11 cellular contexts compared by ENCODE assay signal in the genomic region with DNA sequence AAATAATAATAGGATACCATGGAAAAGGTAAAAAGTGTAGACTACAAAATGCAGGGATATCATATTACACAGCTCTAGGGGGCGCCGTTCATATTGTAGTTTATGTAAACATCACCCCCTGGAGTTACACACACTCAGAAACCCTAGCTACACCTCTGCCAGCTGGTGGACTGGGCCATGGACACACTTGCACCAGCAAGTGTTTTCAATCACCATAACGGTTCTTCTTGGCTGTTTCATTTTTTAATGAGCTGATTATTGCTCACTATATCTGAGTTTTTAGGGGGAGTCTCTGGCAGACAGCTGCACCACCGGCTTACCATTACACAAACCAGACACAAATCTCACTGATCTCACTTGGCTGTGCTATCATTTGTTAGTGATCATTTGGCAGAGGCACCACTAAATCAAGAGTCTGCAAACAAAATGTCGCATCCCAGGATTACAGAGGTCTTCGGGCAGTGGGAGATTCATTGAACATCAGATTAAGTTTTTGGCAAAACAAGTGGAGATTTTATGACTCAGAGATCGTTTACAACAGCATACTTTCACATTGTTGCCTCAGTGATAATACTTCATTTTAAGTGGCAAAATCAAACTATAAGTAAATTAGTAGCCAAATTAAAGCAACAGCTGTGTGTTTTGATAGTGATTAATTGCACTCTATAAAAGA.
DNase-seq lines count a peak whose midpoint lies in the region; ATAC-seq and TF ChIP-seq lines count a peak whose summit lies in the region.
"Had no signal": no experiment of that assay in that cellular context is flagged by ENCODE, and none has a peak within 500 bp of the region (broad histone marks: within the 10 kb centered on the region; RNA-seq: fewer than 3 reads in every experiment).

No MANE protein-coding gene starts in this region.

- peak; percentile 69 for DNase-seq in D341Med (ENCODE audit: low spot score)
- peak; percentile 8 for DNase-seq in HT1080 (ENCODE audit: low read depth)
- DNase-seq in naive thymus-derived CD4-positive, alpha-beta T cell = no peak
- no peak for DNase-seq in CD14-positive monocyte (ENCODE audit: low spot score)
- no peak for DNase-seq in activated T-cell treated with anti-CD3 and anti-CD28 coated beads, Interleukin-2, amount 50 U/mL, for 1 hour
- DNase-seq in natural killer cell treated with Interleukin-12 subunit alpha and Interleukin-12 subunit beta and Interleukin-15 and Interleukin-18, amount 100 ng/mL, for 72 hours (ENCODE audit: low spot score) = no peak

- no peak overlapping the region for H3K4me3 Mint-ChIP-seq in naive thymus-derived CD4-positive, alpha-beta T cell
- no peak overlapping the region for H3K4me3 Mint-ChIP-seq in CD14-positive monocyte
- H3K4me3 Mint-ChIP-seq in natural killer cell treated with Interleukin-12 subunit alpha and Interleukin-12 subunit beta and Interleukin-15 and Interleukin-18, amount 100 ng/mL, for 72 hours = no peak overlapping the region
- H3K4me3 Mint-ChIP-seq: dendritic cell treated with granulocyte-macrophage colony-stimulating factor and Interleukin-4, amounts not matched to agents 40 ng/mL and 50 ng/mL, for 4 days; stimulated activated naive CD8-positive, alpha-beta T cell treated with anti-CD3 and anti-CD28 coated beads, Interleukin-15, Interleukin-2, amounts not matched to agents 100 ng/mL and 50 ng/mL, for 24 hours; T-helper 2 cell treated with Interferon-gamma antibody and Interleukin-4, amounts not matched to agents 5 μg/mL and 100 μg/mL, for 36 hours had no signal

- H3K27ac ChIP-seq in angular gyrus (ENCODE audit: low read depth, low read length) (peak overlapping the region; percentile 84), layer of hippocampus (ENCODE audit: low read depth, low read length) (peak overlapping the region; percentile 85)
- no peak overlapping the region for H3K27ac ChIP-seq in naive thymus-derived CD4-positive, alpha-beta T cell (ENCODE audit: low read depth, low read length)

- H3K4me3 ChIP-seq in naive thymus-derived CD4-positive, alpha-beta T cell (ENCODE audit: low read length) = no peak overlapping the region

- no peaks in the 10 kb centered on the region for H3K36me3 Mint-ChIP-seq in naive thymus-derived CD4-positive, alpha-beta T cell
- H3K36me3 Mint-ChIP-seq in CD14-positive monocyte = no peaks in the 10 kb centered on the region
- H3K36me3 Mint-ChIP-seq in natural killer cell treated with Interleukin-12 subunit alpha and Interleukin-12 subunit beta and Interleukin-15 and Interleukin-18, amount 100 ng/mL, for 72 hours = no peaks in the 10 kb centered on the region

- no peaks in the 10 kb centered on the region for H3K9me3 ChIP-seq in naive thymus-derived CD4-positive, alpha-beta T cell (ENCODE audit: control insufficient read depth in 2 of 3, low read length in 3 of 3)

- no peaks in the 10 kb centered on the region for H3K4me1 Mint-ChIP-seq in naive thymus-derived CD4-positive, alpha-beta T cell
- no peaks in the 10 kb centered on the region for H3K4me1 Mint-ChIP-seq in CD14-positive monocyte
- H3K4me1 Mint-ChIP-seq in natural killer cell treated with Interleukin-12 subunit alpha and Interleukin-12 subunit beta and Interleukin-15 and Interleukin-18, amount 100 ng/mL, for 72 hours (ENCODE audit: low read depth in 2 of 2) = no peaks in the 10 kb centered on the region

- H3K27me3 Mint-ChIP-seq in naive thymus-derived CD4-positive, alpha-beta T cell = no peaks in the 10 kb centered on the region
- H3K27me3 Mint-ChIP-seq in CD14-positive monocyte (ENCODE audit: low read depth in 3 of 3) = no peaks in the 10 kb centered on the region
- no peaks in the 10 kb centered on the region for H3K27me3 Mint-ChIP-seq in natural killer cell treated with Interleukin-12 subunit alpha and Interleukin-12 subunit beta and Interleukin-15 and Interleukin-18, amount 100 ng/mL, for 72 hours
- H3K27me3 Mint-ChIP-seq: dendritic cell treated with granulocyte-macrophage colony-stimulating factor and Interleukin-4, amounts not matched to agents 40 ng/mL and 50 ng/mL, for 4 days; stimulated activated naive CD8-positive, alpha-beta T cell treated with anti-CD3 and anti-CD28 coated beads, Interleukin-15, Interleukin-2, amounts not matched to agents 100 ng/mL and 50 ng/mL, for 24 hours had no signal

- no peak overlapping the region for H3K27ac Mint-ChIP-seq in naive thymus-derived CD4-positive, alpha-beta T cell
- no peak overlapping the region for H3K27ac Mint-ChIP-seq in CD14-positive monocyte
- H3K27ac Mint-ChIP-seq in natural killer cell treated with Interleukin-12 subunit alpha and Interleukin-12 subunit beta and Interleukin-15 and Interleukin-18, amount 100 ng/mL, for 72 hours = no peak overlapping the region
- H3K27ac Mint-ChIP-seq: dendritic cell treated with granulocyte-macrophage colony-stimulating factor and Interleukin-4, amounts not matched to agents 40 ng/mL and 50 ng/mL, for 4 days; stimulated activated naive CD8-positive, alpha-beta T cell treated with anti-CD3 and anti-CD28 coated beads, Interleukin-15, Interleukin-2, amounts not matched to agents 100 ng/mL and 50 ng/mL, for 24 hours; T-helper 2 cell treated with Interferon-gamma antibody and Interleukin-4, amounts not matched to agents 5 μg/mL and 100 μg/mL, for 36 hours had no signal

- H3K4me1 ChIP-seq in naive thymus-derived CD4-positive, alpha-beta T cell (ENCODE audit: control insufficient read depth in 2 of 2, insufficient read depth in 2 of 2, low read length in 2 of 2) = no peaks in the 10 kb centered on the region

- ATAC-seq in naive thymus-derived CD4-positive, alpha-beta T cell = no peak
- no peak for ATAC-seq in natural killer cell treated with Interleukin-12 subunit alpha and Interleukin-12 subunit beta and Interleukin-15 and Interleukin-18, amount 100 ng/mL, for 72 hours

- H3K27me3 ChIP-seq in layer of hippocampus (ENCODE audit: control insufficient read depth, insufficient read depth, low read length) = no peaks in the 10 kb centered on the region
- no peaks in the 10 kb centered on the region for H3K27me3 ChIP-seq in naive thymus-derived CD4-positive, alpha-beta T cell (ENCODE audit: control insufficient read depth in 2 of 2, insufficient read depth in 2 of 2, low read length in 2 of 2)

- no peaks in the 10 kb centered on the region for H3K36me3 ChIP-seq in naive thymus-derived CD4-positive, alpha-beta T cell (ENCODE audit: control insufficient read depth in 2 of 3, insufficient read depth in 3 of 3, low read length in 3 of 3)

- TF ChIP-seq CTCF in CD14-positive monocyte (IDR thresholded peaks at IDR 0.05) = no peak

- no peaks in the 10 kb centered on the region for H3K9me3 Mint-ChIP-seq in naive thymus-derived CD4-positive, alpha-beta T cell
- peaks cover 0 to 2% (median 0%) of the 10 kb centered on the region in 7 donors for H3K9me3 Mint-ChIP-seq in CD14-positive monocyte
- H3K9me3 Mint-ChIP-seq in natural killer cell treated with Interleukin-12 subunit alpha and Interleukin-12 subunit beta and Interleukin-15 and Interleukin-18, amount 100 ng/mL, for 72 hours = no peaks in the 10 kb centered on the region
- H3K9me3 Mint-ChIP-seq: dendritic cell treated with granulocyte-macrophage colony-stimulating factor and Interleukin-4, amounts not matched to agents 40 ng/mL and 50 ng/mL, for 4 days; stimulated activated naive CD8-positive, alpha-beta T cell treated with anti-CD3 and anti-CD28 coated beads, Interleukin-15, Interleukin-2, amounts not matched to agents 100 ng/mL and 50 ng/mL, for 24 hours; T-helper 2 cell treated with Interferon-gamma antibody and Interleukin-4, amounts not matched to agents 5 μg/mL and 100 μg/mL, for 36 hours had no signal

- CTCF ChIA-PET in naive thymus-derived CD4-positive, alpha-beta T cell (lab: Charles Lee) = no interaction called here

- intact Hi-C loops in naive thymus-derived CD4-positive, alpha-beta T cell (cut with micrococcal nuclease) = no loop called here
- intact Hi-C loops in CD14-positive monocyte (cut with micrococcal nuclease) = no loop called here

- POLR2A ChIA-PET in naive thymus-derived CD4-positive, alpha-beta T cell (lab: Charles Lee) = no interaction called here

Comparison
In these comparisons a context has a peak if more than half of its experiments do, and no peak if none do; other contexts are left out.
1. DNase-seq: peak in D341Med (single experiment) and HT1080 (single experiment); none in naive thymus-derived CD4-positive, alpha-beta T cell (0 of 9), CD14-positive monocyte (single experiment), activated T-cell treated with anti-CD3 and anti-CD28 coated beads, Interleukin-2, amount 50 U/mL, for 1 hour (single experiment) and natural killer cell treated with Interleukin-12 subunit alpha and Interleukin-12 subunit beta and Interleukin-15 and Interleukin-18, amount 100 ng/mL, for 72 hours (single experiment).